ENCODE assay signal across 19 cellular contexts in the genomic region with DNA sequence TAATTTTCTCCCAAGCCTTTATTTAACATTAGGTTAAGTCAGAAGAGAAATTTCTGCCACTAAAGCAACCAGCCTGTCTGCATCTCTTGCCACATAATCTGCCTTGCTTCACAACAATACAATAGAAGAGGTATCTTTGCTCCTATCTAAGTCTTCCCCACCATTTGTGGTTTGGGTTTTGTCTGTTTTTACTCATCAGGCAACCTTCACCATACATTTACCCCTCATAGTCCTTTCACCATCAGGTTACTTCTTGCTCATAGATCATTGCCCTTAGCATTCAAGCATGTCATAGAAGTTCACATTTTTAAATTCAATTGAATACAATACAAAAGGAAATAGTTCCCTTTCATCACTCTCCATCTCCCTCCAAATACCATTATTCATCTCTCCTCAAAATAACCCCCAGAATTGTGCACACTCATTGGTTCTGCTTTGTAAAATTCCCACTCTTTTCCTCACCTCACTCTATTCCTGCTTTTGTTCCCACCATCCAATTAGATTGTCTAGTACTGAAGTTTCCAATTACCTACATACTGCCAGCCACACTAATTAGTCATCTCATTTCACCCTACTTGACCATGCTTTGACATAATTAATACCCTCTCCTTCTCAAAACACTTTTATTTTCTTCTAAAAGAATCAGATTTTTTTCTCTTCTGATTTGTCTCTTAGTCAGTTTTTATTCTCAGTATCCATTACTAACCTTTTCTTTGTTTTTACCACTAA.
DNase-seq lines count a peak whose midpoint lies in the region; TF ChIP-seq lines count a peak whose summit lies in the region.
"Had no signal": no experiment of that assay in that cellular context is flagged by ENCODE, and none has a peak within 500 bp of the region (broad histone marks: within the 10 kb centered on the region; RNA-seq: fewer than 3 reads in every experiment).

No MANE protein-coding gene starts in this region.

- no peaks in the 10 kb centered on the region for H3F3A ChIP-seq in smooth muscle cell (ENCODE audit: low read depth)

- no peak overlapping the region for H4K91ac ChIP-seq in neuronal stem cell (ENCODE audit: low read depth, low read length, poor library complexity)

- no peak overlapping the region for H2BK5ac ChIP-seq in neuronal stem cell (ENCODE audit: low read length)

- no peak overlapping the region for H3K14ac ChIP-seq in neuronal stem cell (ENCODE audit: low read length)

- H2AFZ ChIP-seq in neuronal stem cell (ENCODE audit: low read length) (peak overlapping the region; percentile 12), smooth muscle cell (ENCODE audit: low read depth) (no peak overlapping the region)

- no peaks in the 10 kb centered on the region for H3K79me1 ChIP-seq in neuronal stem cell (ENCODE audit: low read depth, low read length)

- no peak overlapping the region for H2BK12ac ChIP-seq in neuronal stem cell (ENCODE audit: low read length)

- H3K4me2 ChIP-seq in neuronal stem cell (ENCODE audit: insufficient read depth, low read length, poor library complexity, severe bottlenecking) (no peak overlapping the region), smooth muscle cell (no peak overlapping the region)

- H2AK5ac ChIP-seq in neuronal stem cell (ENCODE audit: low read depth, low read length), result no peak overlapping the region

- no peaks in the 10 kb centered on the region for H3K79me2 ChIP-seq in smooth muscle cell (ENCODE audit: low read depth)

- no peaks in the 10 kb centered on the region for H3K36me3 ChIP-seq in neuronal stem cell (replicated peaks in 1 of 2; ENCODE audit: control insufficient read depth in 2 of 2, insufficient read depth in 2 of 2, low read length in 2 of 2)
- no peaks in the 10 kb centered on the region for H3K36me3 ChIP-seq in smooth muscle cell (ENCODE audit: low read depth)

- H3K23ac ChIP-seq in neuronal stem cell (ENCODE audit: low read depth, low read length, poor library complexity), result no peak overlapping the region

- H3K4me1 ChIP-seq in neuronal stem cell (ENCODE audit: control insufficient read depth in 2 of 2, insufficient read depth in 1 of 2, low read depth in 1 of 2, low read length in 2 of 2) (no peaks in the 10 kb centered on the region), smooth muscle cell (ENCODE audit: low read depth) (no peaks in the 10 kb centered on the region)

- H3K4me3 ChIP-seq in neuronal stem cell (ENCODE audit: low read length in 2 of 2) (no peak overlapping the region), smooth muscle cell (no peak overlapping the region)

- no peak overlapping the region for H3K27ac ChIP-seq in neuronal stem cell (replicated peaks; ENCODE audit: low read length)
- H3K27ac ChIP-seq in smooth muscle cell (ENCODE audit: low read depth), result no peak overlapping the region

- no peaks in the 10 kb centered on the region for H4K20me1 ChIP-seq in smooth muscle cell (ENCODE audit: low read depth)

- H3K9me3 ChIP-seq in neuronal stem cell (replicated peaks in 1 of 2; ENCODE audit: control insufficient read depth in 2 of 2, insufficient read depth in 1 of 2, low read depth in 1 of 2, low read length in 2 of 2) (no peaks in the 10 kb centered on the region), smooth muscle cell (replicated peaks; ENCODE audit: low read depth) (no peaks in the 10 kb centered on the region)

- no peak overlapping the region for H3K4ac ChIP-seq in neuronal stem cell (ENCODE audit: low read length)

- H3K9ac ChIP-seq in neuronal stem cell (ENCODE audit: low read depth, low read length, poor library complexity) (no peak overlapping the region), smooth muscle cell (ENCODE audit: low read depth) (no peak overlapping the region)

- H2BK15ac ChIP-seq in neuronal stem cell (ENCODE audit: low read length), result no peak overlapping the region

- TF ChIP-seq CTCF in smooth muscle cell (IDR thresholded peaks at IDR 0.05; ENCODE audit: borderline replicate concordance, insufficient read depth, poor library complexity, severe bottlenecking), result no peak

- no peak overlapping the region for H2BK120ac ChIP-seq in neuronal stem cell (ENCODE audit: low read depth, low read length)

- H3K18ac ChIP-seq in neuronal stem cell (ENCODE audit: low read length), result no peak overlapping the region

- H4K8ac ChIP-seq in neuronal stem cell (ENCODE audit: low read depth, low read length), result no peak overlapping the region

- peak; percentile 13 for DNase-seq in NCI-H748 (lab: John Stamatoyannopoulos, UW; ENCODE audit: unreplicated experiment)
- no peak for DNase-seq in NCI-H748 treated with DMSO at 0.1 percent for 48 hours (lab: John Stamatoyannopoulos, UW)
- DNase-seq in NCI-H1105 treated with DMSO at 0.1 percent for 48 hours (lab: John Stamatoyannopoulos, UW), result peak; percentile 15
- peak; percentile 8 for DNase-seq in SIG-M5 treated with dmso at 0.1 percent for 504 hours (lab: John Stamatoyannopoulos, UW; ENCODE audit: unreplicated experiment)
- no peak for DNase-seq in neuronal stem cell (ENCODE audit: low spot score)
- no peak for DNase-seq in smooth muscle cell (lab: John Stamatoyannopoulos, UW; ENCODE audit: unreplicated experiment)
- DNase-seq in kidney tubule cell (ENCODE audit: low spot score), result no peak
- DNase-seq in NCI-H510A (lab: John Stamatoyannopoulos, UW), result no peak
- DNase-seq: CD4-positive, CD25-positive, alpha-beta regulatory T cell; COR-L47; DMS 273 treated with DMSO at 0.1 percent for 48 hours; GDM1; GOT3; NCI-H1048; NCI-H146; NCI-H2081 treated with DMSO at 0.1 percent for 48 hours; NCI-H2227 treated with DMSO at 0.1 percent for 48 hours; NCI-H526; SHP77 had no signal

- H3K27me3 ChIP-seq in neuronal stem cell (ENCODE audit: control insufficient read depth in 3 of 3, insufficient read depth in 3 of 3, low read depth in 1 of 3, low read length in 3 of 3) (no peaks in the 10 kb centered on the region), smooth muscle cell (ENCODE audit: low read depth) (no peaks in the 10 kb centered on the region)

Comparison
In these comparisons a context has a peak if more than half of its experiments do, and no peak if none do; other contexts are left out.
1. DNase-seq: peak in NCI-H748 (single experiment), NCI-H1105 treated with DMSO at 0.1 percent for 48 hours (single experiment) and SIG-M5 treated with dmso at 0.1 percent for 504 hours (single experiment); none in NCI-H748 treated with DMSO at 0.1 percent for 48 hours (single experiment), neuronal stem cell (single experiment), smooth muscle cell (single experiment), kidney tubule cell (single experiment) and NCI-H510A (single experiment).